35 cellular contexts compared by ENCODE assay signal in the genomic region with DNA sequence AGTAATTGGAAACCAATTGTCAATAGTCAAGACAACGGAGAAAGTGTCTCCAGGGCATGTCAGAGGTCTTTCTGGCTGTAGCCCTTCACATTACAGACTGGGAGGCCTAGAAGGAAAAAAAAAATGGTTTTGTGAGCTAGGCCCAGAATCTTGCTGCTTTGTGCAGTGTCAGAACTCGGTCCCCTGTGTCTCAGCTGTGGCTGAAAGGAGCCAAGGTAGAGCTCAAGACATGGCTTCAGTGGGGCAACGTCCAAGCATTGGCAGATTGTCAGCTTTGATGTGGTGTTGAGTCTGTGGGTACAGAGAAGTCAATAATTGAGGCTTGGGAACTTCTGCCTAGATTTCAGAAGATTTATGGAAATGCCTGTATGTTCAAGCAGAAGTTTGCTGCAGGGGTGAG.
"Had no signal": no experiment of that assay in that cellular context is flagged by ENCODE, and none has a peak within 500 bp of the region (broad histone marks: within the 10 kb centered on the region; RNA-seq: fewer than 3 reads in every experiment).

No MANE protein-coding gene starts in this region.

- H3K4me1 ChIP-seq: adrenal gland, ascending aorta, breast epithelium had no signal

- FAIRE-seq: frontal cortex, TTC549 had no signal

- H3K27ac ChIP-seq: adrenal gland, ascending aorta, breast epithelium, coronary artery, dorsolateral prefrontal cortex, WERI-Rb-1 had no signal

- H3K4me3 Mint-ChIP-seq: activated B cell treated with CpG ODN at 0.5 μM for 24 hours; activated CD4-positive, alpha-beta memory T cell treated with anti-CD3 and anti-CD28 coated beads for 36 hours; activated CD4-positive, alpha-beta T cell treated with anti-CD3 and anti-CD28 coated beads for 36 hours; activated CD4-positive, alpha-beta T cell treated with anti-CD3 and anti-CD28 coated beads, Interleukin-2, amount 10 ng/mL, durations not matched to agents 24 days and 14 days; activated CD8-positive, alpha-beta memory T cell treated with anti-CD3 and anti-CD28 coated beads, Interleukin-2, amount 10 ng/mL, durations not matched to agents 7 days and 5 days; activated CD8-positive, alpha-beta T cell treated with anti-CD3 and anti-CD28 coated beads, Interleukin-2, amount 10 ng/mL, durations not matched to agents 7 days and 5 days; activated naive CD4-positive, alpha-beta T cell treated with anti-CD3 and anti-CD28 coated beads for 36 hours; activated naive CD4-positive, alpha-beta T cell treated with anti-CD3 and anti-CD28 coated beads, Interleukin-2, amount 50 U/mL, for 24 hours; activated naive CD8-positive, alpha-beta T cell treated with anti-CD3 and anti-CD28 coated beads for 36 hours; activated naive CD8-positive, alpha-beta T cell treated with anti-CD3 and anti-CD28 coated beads, Interleukin-2, amount 50 U/mL, for 24 hours; activated T-helper 1 cell treated with anti-CD3 and anti-CD28 coated beads, Interleukin-12 subunit alpha, Interleukin-12 subunit beta, Interleukin-2, Interleukin-4 antibody, amounts not matched to agents 30 ng/mL and 10 ng/mL and 1 ng/mL, durations not matched to agents 14 hours and 24 hours and 36 hours; brain; central memory CD8-positive, alpha-beta T cell; dendritic cell treated with granulocyte-macrophage colony-stimulating factor and Interleukin-4, amounts not matched to agents 40 ng/mL and 50 ng/mL, for 4 days; endodermal cell had no signal

- H3K27me3 ChIP-seq: adrenal gland, ascending aorta, breast epithelium had no signal

- H3K27ac Mint-ChIP-seq: activated B cell treated with CpG ODN at 0.5 μM for 24 hours; activated CD4-positive, alpha-beta memory T cell treated with anti-CD3 and anti-CD28 coated beads for 36 hours; activated CD4-positive, alpha-beta T cell treated with anti-CD3 and anti-CD28 coated beads for 36 hours; activated CD4-positive, alpha-beta T cell treated with anti-CD3 and anti-CD28 coated beads, Interleukin-2, amount 10 ng/mL, durations not matched to agents 24 days and 14 days; activated CD8-positive, alpha-beta memory T cell treated with anti-CD3 and anti-CD28 coated beads, Interleukin-2, amount 10 ng/mL, durations not matched to agents 7 days and 5 days; activated CD8-positive, alpha-beta T cell treated with anti-CD3 and anti-CD28 coated beads, Interleukin-2, amount 10 ng/mL, durations not matched to agents 7 days and 5 days; activated naive CD4-positive, alpha-beta T cell treated with anti-CD3 and anti-CD28 coated beads for 36 hours; activated naive CD4-positive, alpha-beta T cell treated with anti-CD3 and anti-CD28 coated beads, Interleukin-2, amount 50 U/mL, for 24 hours; activated naive CD8-positive, alpha-beta T cell treated with anti-CD3 and anti-CD28 coated beads for 36 hours; activated naive CD8-positive, alpha-beta T cell treated with anti-CD3 and anti-CD28 coated beads, Interleukin-2, amount 50 U/mL, for 24 hours; activated T-helper 1 cell treated with anti-CD3 and anti-CD28 coated beads, Interleukin-12 subunit alpha, Interleukin-12 subunit beta, Interleukin-2, Interleukin-4 antibody, amounts not matched to agents 30 ng/mL and 10 ng/mL and 1 ng/mL, durations not matched to agents 14 hours and 24 hours and 36 hours; activated T-helper 2 cell treated with anti-CD3 and anti-CD28 coated beads, Interferon-gamma antibody, Interleukin-2, Interleukin-4, amounts not matched to agents 10 μg/mL and 5 μg/mL and 100 μg/mL, durations not matched to agents 14 hours and 24 hours and 36 hours; brain; dendritic cell treated with granulocyte-macrophage colony-stimulating factor and Interleukin-4, amounts not matched to agents 40 ng/mL and 50 ng/mL, for 4 days; endodermal cell had no signal

- H3K9me3 ChIP-seq: adrenal gland, ascending aorta, breast epithelium had no signal

- ATAC-seq: activated CD4-positive, alpha-beta T cell treated with anti-CD3 and anti-CD28 coated beads for 36 hours; activated CD8-positive, alpha-beta memory T cell treated with anti-CD3 and anti-CD28 coated beads, Interleukin-2, amount 10 ng/mL, durations not matched to agents 7 days and 5 days; activated CD8-positive, alpha-beta T cell treated with anti-CD3 and anti-CD28 coated beads, Interleukin-2, amount 10 ng/mL, durations not matched to agents 7 days and 5 days; activated naive CD8-positive, alpha-beta T cell treated with anti-CD3 and anti-CD28 coated beads, Interleukin-2, amount 50 U/mL, for 24 hours; esophagus mucosa had no signal

- H3K36me3 ChIP-seq: adrenal gland, ascending aorta, breast epithelium, WERI-Rb-1 had no signal

- H3K27me3 Mint-ChIP-seq: activated B cell treated with CpG ODN at 0.5 μM for 24 hours; activated CD4-positive, alpha-beta memory T cell treated with anti-CD3 and anti-CD28 coated beads for 36 hours; activated CD4-positive, alpha-beta T cell treated with anti-CD3 and anti-CD28 coated beads for 36 hours; activated CD4-positive, alpha-beta T cell treated with anti-CD3 and anti-CD28 coated beads, Interleukin-2, amount 10 ng/mL, durations not matched to agents 24 days and 14 days; activated CD8-positive, alpha-beta memory T cell treated with anti-CD3 and anti-CD28 coated beads, Interleukin-2, amount 10 ng/mL, durations not matched to agents 7 days and 5 days; activated naive CD4-positive, alpha-beta T cell treated with anti-CD3 and anti-CD28 coated beads, Interleukin-2, amount 50 U/mL, for 24 hours; activated naive CD8-positive, alpha-beta T cell treated with anti-CD3 and anti-CD28 coated beads for 36 hours; activated naive CD8-positive, alpha-beta T cell treated with anti-CD3 and anti-CD28 coated beads, Interleukin-2, amount 50 U/mL, for 24 hours; brain; central memory CD8-positive, alpha-beta T cell; dendritic cell treated with granulocyte-macrophage colony-stimulating factor and Interleukin-4, amounts not matched to agents 40 ng/mL and 50 ng/mL, for 4 days had no signal

- H3K4me3 ChIP-seq: adrenal gland, ascending aorta, breast epithelium, coronary artery, dorsolateral prefrontal cortex had no signal

- H3K4me1 Mint-ChIP-seq: activated B cell treated with CpG ODN at 0.5 μM for 24 hours; activated CD4-positive, alpha-beta T cell treated with anti-CD3 and anti-CD28 coated beads for 36 hours; activated CD4-positive, alpha-beta T cell treated with anti-CD3 and anti-CD28 coated beads, Interleukin-2, amount 10 ng/mL, durations not matched to agents 24 days and 14 days; activated CD8-positive, alpha-beta memory T cell treated with anti-CD3 and anti-CD28 coated beads, Interleukin-2, amount 10 ng/mL, durations not matched to agents 7 days and 5 days; activated naive CD4-positive, alpha-beta T cell treated with anti-CD3 and anti-CD28 coated beads, Interleukin-2, amount 50 U/mL, for 24 hours; activated naive CD8-positive, alpha-beta T cell treated with anti-CD3 and anti-CD28 coated beads for 36 hours; activated naive CD8-positive, alpha-beta T cell treated with anti-CD3 and anti-CD28 coated beads, Interleukin-2, amount 50 U/mL, for 24 hours; brain; central memory CD8-positive, alpha-beta T cell; endodermal cell had no signal

- H3K9me3 Mint-ChIP-seq: activated B cell treated with CpG ODN at 0.5 μM for 24 hours; activated CD4-positive, alpha-beta memory T cell treated with anti-CD3 and anti-CD28 coated beads for 36 hours; activated CD4-positive, alpha-beta T cell treated with anti-CD3 and anti-CD28 coated beads, Interleukin-2, amount 10 ng/mL, durations not matched to agents 24 days and 14 days; activated naive CD4-positive, alpha-beta T cell treated with anti-CD3 and anti-CD28 coated beads, Interleukin-2, amount 50 U/mL, for 24 hours; activated T-helper 1 cell treated with anti-CD3 and anti-CD28 coated beads, Interleukin-12 subunit alpha, Interleukin-12 subunit beta, Interleukin-2, Interleukin-4 antibody, amounts not matched to agents 30 ng/mL and 10 ng/mL and 1 ng/mL, durations not matched to agents 14 hours and 24 hours and 36 hours; activated T-helper 2 cell treated with anti-CD3 and anti-CD28 coated beads, Interferon-gamma antibody, Interleukin-2, Interleukin-4, amounts not matched to agents 10 μg/mL and 5 μg/mL and 100 μg/mL, durations not matched to agents 14 hours and 24 hours and 36 hours; brain; endodermal cell had no signal

- DNase-seq: activated B cell treated with CpG ODN at 0.5 μM for 24 hours; activated CD4-positive, alpha-beta memory T cell treated with anti-CD3 and anti-CD28 coated beads for 36 hours; activated CD4-positive, alpha-beta T cell treated with anti-CD3 and anti-CD28 coated beads for 36 hours; activated CD4-positive, alpha-beta T cell treated with anti-CD3 and anti-CD28 coated beads, Interleukin-2, amount 10 ng/mL, durations not matched to agents 24 days and 14 days; activated CD4-positive, CD25-positive, alpha-beta regulatory T cell treated with anti-CD3 and anti-CD28 coated beads, Interleukin-2, amount 50 U/mL, for 72 hours; activated CD8-positive, alpha-beta memory T cell treated with anti-CD3 and anti-CD28 coated beads, Interleukin-2, amount 10 ng/mL, durations not matched to agents 7 days and 5 days; activated CD8-positive, alpha-beta memory T cell treated with anti-CD3 and anti-CD28 coated beads, Interleukin-2, amount 50 U/mL, for 4 hours; activated CD8-positive, alpha-beta T cell treated with anti-CD3 and anti-CD28 coated beads, Interleukin-2, amount 10 ng/mL, durations not matched to agents 7 days and 5 days; activated effector memory CD4-positive, alpha-beta T cell treated with anti-CD3 and anti-CD28 coated beads, Interleukin-2, amount 50 U/mL, for 16 hours; activated naive CD4-positive, alpha-beta T cell treated with anti-CD3 and anti-CD28 coated beads for 36 hours; activated naive CD8-positive, alpha-beta T cell treated with anti-CD3 and anti-CD28 coated beads for 36 hours; activated naive CD8-positive, alpha-beta T cell treated with anti-CD3 and anti-CD28 coated beads, Interleukin-2, amount 50 U/mL, for 24 hours; activated T-cell treated with anti-CD3 and anti-CD28 coated beads, Interleukin-2, amount 50 U/mL, for 1 hour; activated T-cell treated with anti-CD3 and anti-CD28 coated beads, Interleukin-2, amount 50 U/mL, for 48 hours; adrenal gland; amygdala; dorsolateral prefrontal cortex; effector memory CD4-positive, alpha-beta T cell; endodermal cell; foreskin fibroblast; head of caudate nucleus; T-helper 2 cell; WERI-Rb-1 had no signal

- H3K36me3 Mint-ChIP-seq: activated CD4-positive, alpha-beta memory T cell treated with anti-CD3 and anti-CD28 coated beads for 36 hours; activated CD8-positive, alpha-beta memory T cell treated with anti-CD3 and anti-CD28 coated beads, Interleukin-2, amount 10 ng/mL, durations not matched to agents 7 days and 5 days; activated naive CD4-positive, alpha-beta T cell treated with anti-CD3 and anti-CD28 coated beads, Interleukin-2, amount 50 U/mL, for 24 hours; activated naive CD8-positive, alpha-beta T cell treated with anti-CD3 and anti-CD28 coated beads for 36 hours; brain had no signal
